In the genomic region with DNA sequence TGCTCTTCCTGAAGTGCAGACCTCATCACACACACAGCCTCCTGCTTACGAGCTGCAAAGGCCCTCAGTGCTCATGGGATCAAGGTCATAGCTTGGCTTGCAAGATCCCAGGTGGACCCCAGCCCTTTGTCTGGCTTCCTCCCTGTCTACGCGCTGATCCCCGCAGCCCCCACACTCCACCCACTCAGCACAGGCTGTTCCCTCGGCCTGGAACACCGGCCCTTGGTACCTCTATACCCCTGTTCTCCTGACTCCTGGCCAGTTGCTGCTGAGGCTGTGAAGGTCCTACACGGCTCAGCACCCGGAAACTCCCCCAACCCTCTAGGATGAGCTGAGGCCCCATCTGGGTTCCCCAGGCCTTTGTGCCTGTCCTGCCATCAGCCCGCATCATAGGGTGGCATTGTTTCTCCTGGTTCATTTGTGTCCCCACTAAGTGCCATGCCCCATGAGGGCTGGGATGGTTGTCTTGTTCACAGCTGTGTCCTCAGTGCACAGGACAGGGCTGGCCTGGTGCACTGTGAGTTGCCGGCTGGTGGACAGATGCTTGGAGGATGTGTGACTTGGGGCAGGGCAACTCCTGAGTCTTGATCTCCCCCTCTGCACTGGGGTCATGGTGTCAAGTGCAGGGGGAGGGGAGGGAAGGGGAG, we compare ENCODE assay signal across 17 cellular contexts.
"Had no signal": no experiment of that assay in that cellular context is flagged by ENCODE, and none has a peak within 500 bp of the region (broad histone marks: within the 10 kb centered on the region; RNA-seq: fewer than 3 reads in every experiment).

No MANE protein-coding gene starts in this region.

- H3K27me3 ChIP-seq: ascending aorta, esophagus squamous epithelium, pancreas, transverse colon had no signal

- H3K4me1 ChIP-seq: ascending aorta, pancreas, transverse colon had no signal

- ATAC-seq: activated T-cell treated with anti-CD3 and anti-CD28 coated beads, Interleukin-2, amount 50 U/mL, for 72 hours; pancreas had no signal

- H3K27me3 Mint-ChIP-seq: activated naive CD8-positive, alpha-beta T cell treated with anti-CD3 and anti-CD28 coated beads, Interleukin-2, amount 10 ng/mL, durations not matched to agents 7 days and 5 days had no signal

- DNase-seq: activated CD4-positive, alpha-beta T cell treated with anti-CD3 and anti-CD28 coated beads, Interleukin-2, amount 50 U/mL, for 48 hours; activated CD4-positive, CD25-positive, alpha-beta regulatory T cell treated with anti-CD3 and anti-CD28 coated beads, Interleukin-2, amount 50 U/mL, for 72 hours; activated gamma-delta T cell treated with Interleukin-2 at 50 U/mL for 16 hours; activated naive CD8-positive, alpha-beta T cell treated with anti-CD3 and anti-CD28 coated beads, Interleukin-2, amount 10 ng/mL, durations not matched to agents 7 days and 5 days; activated T-cell treated with anti-CD3 and anti-CD28 coated beads, Interleukin-2, amount 50 U/mL, for 72 hours; esophagus squamous epithelium; foreskin fibroblast; immature natural killer cell; pancreas; stimulated activated CD4-positive, alpha-beta T cell treated with anti-CD3 and anti-CD28 coated beads, Interleukin-15, amount 100 ng/mL, for 24 hours; stimulated activated CD4-positive, alpha-beta T cell treated with anti-CD3 and anti-CD28 coated beads, Interleukin-4, amount 100 ng/mL, for 24 hours; T-helper 2 cell; transverse colon had no signal

- FAIRE-seq: bronchial epithelial cell, pancreas, TTC549 had no signal

- H3K36me3 ChIP-seq: pancreas, transverse colon had no signal

- H3K9me3 ChIP-seq: ascending aorta, esophagus squamous epithelium, pancreas, transverse colon had no signal

- H3K27ac ChIP-seq: ascending aorta, esophagus squamous epithelium, pancreas, transverse colon had no signal

- H3K4me3 ChIP-seq: ascending aorta, esophagus squamous epithelium, pancreas, transverse colon had no signal

- H3K27ac Mint-ChIP-seq: activated naive CD8-positive, alpha-beta T cell treated with anti-CD3 and anti-CD28 coated beads, Interleukin-2, amount 10 ng/mL, durations not matched to agents 7 days and 5 days; activated T-cell treated with anti-CD3 and anti-CD28 coated beads, Interleukin-2, amount 50 U/mL, for 72 hours; immature natural killer cell had no signal

- H3K9me3 Mint-ChIP-seq: activated naive CD8-positive, alpha-beta T cell treated with anti-CD3 and anti-CD28 coated beads, Interleukin-2, amount 10 ng/mL, durations not matched to agents 7 days and 5 days; activated T-cell treated with anti-CD3 and anti-CD28 coated beads, Interleukin-2, amount 50 U/mL, for 72 hours; immature natural killer cell; nephron had no signal

- H3K4me3 Mint-ChIP-seq: activated naive CD8-positive, alpha-beta T cell treated with anti-CD3 and anti-CD28 coated beads, Interleukin-2, amount 10 ng/mL, durations not matched to agents 7 days and 5 days; activated T-cell treated with anti-CD3 and anti-CD28 coated beads, Interleukin-2, amount 50 U/mL, for 72 hours; immature natural killer cell; nephron had no signal

- H3K4me1 Mint-ChIP-seq: activated naive CD8-positive, alpha-beta T cell treated with anti-CD3 and anti-CD28 coated beads, Interleukin-2, amount 10 ng/mL, durations not matched to agents 7 days and 5 days; immature natural killer cell had no signal
